In the genomic region with DNA sequence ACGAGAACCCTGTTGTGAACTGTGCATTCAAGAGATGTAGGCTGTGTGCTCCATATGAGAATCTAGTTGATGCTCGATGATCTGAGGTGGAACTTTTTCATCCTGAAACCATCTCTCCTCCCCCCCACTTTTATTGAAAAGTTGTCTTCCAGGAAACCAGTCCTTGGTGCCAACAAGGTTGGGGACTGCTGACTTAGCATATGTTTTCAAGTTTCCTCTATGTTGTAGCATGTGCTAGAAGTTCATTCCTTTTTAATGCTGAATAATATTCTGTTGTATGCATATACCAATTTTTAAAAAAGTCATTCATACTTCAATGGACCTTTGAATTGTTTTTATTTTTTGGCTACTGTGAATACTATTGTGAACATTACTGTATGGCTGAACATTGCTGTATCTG, we compare ENCODE assay signal across 20 cellular contexts.
"Had no signal": no experiment of that assay in that cellular context is flagged by ENCODE, and none has a peak within 500 bp of the region (broad histone marks: within the 10 kb centered on the region; RNA-seq: fewer than 3 reads in every experiment).

No MANE protein-coding gene starts in this region.

- H3K36me3 ChIP-seq: heart left ventricle, left ventricle myocardium inferior, ovary, right atrium auricular region, thyroid gland, upper lobe of right lung had no signal

- FAIRE-seq: urothelium cell line had no signal

- H3K27ac ChIP-seq: left ventricle myocardium inferior, ovary, skin epidermis, thyroid gland, upper lobe of right lung had no signal

- H3K9me3 ChIP-seq: heart left ventricle, left ventricle myocardium inferior, ovary, right atrium auricular region, thyroid gland, upper lobe of right lung had no signal

- DNase-seq: heart left ventricle; hypothalamus; immature natural killer cell; left ventricle myocardium inferior; mesendoderm; naive B cell; ovary; stimulated activated CD4-positive, alpha-beta T cell treated with anti-CD3 and anti-CD28 coated beads, Interleukin-12 subunit alpha, Interleukin-12 subunit beta, amount 100 ng/mL, for 4 hours; stimulated activated CD4-positive, alpha-beta T cell treated with anti-CD3 and anti-CD28 coated beads, Interleukin-4, amount 100 ng/mL, for 24 hours; stimulated activated naive CD4-positive, alpha-beta T cell; thyroid gland; trophoblast cell; upper lobe of right lung had no signal

- ATAC-seq: heart left ventricle; natural killer cell treated with Interleukin-12 subunit alpha and Interleukin-12 subunit beta and Interleukin-15 and Interleukin-18, amount 100 ng/mL, for 72 hours; sciatic nerve; stimulated activated effector memory CD8-positive, alpha-beta T cell treated with anti-CD3 and anti-CD28 coated beads, Interleukin-12 subunit alpha, Interleukin-12 subunit beta, amount 100 ng/mL, for 72 hours; upper lobe of right lung had no signal

- H3K4me3 ChIP-seq: heart left ventricle, left ventricle myocardium inferior, lung, ovary, right atrium auricular region, skin epidermis, thyroid gland, upper lobe of right lung had no signal

- H3K27me3 ChIP-seq: heart left ventricle, ovary, right atrium auricular region, thyroid gland, upper lobe of right lung had no signal
